Comparison of ENCODE assay signal across 20 cellular contexts in the genomic region with DNA sequence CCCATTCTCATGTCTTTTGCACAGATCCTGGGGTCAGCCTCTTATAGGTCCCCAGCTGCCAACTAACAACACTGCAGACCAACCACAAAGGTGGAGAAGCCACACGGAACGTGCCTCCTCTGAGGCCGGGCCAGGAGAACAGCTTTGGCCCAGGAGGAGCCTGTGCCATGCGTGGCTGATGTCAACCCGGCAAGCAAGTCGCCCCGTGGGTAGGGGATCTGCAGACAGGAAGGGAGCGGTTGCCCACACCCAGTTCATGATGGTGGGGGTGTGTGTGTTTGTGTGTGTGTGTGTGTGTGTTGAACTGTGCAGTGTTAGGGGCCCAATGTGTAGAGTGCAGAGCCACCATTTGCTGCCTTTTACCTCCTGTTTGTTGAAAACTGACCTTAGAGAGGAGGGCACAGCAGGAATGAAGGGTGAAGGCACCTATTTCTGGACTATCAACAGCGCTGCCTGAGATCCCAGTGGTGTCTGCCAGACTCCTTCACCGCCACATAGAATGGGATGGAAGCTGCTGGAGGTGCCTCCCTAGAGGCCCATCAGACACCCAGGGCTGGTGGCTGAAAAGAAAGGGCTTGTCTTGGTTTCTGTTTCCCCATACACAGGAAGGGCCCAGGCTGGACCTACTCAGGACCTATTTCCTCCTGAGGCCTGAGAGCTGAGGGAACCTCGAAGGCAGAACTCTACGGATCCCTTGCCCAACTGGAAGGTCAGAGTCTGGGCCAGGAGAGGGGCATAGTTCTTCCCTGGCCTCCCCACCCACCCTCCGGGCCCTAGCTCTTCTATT. TPM values are rescaled to one million over a fixed set of nuclear protein-coding genes. Genes with fewer than 3 reads are reported as not detected.
DNase-seq lines count a peak whose midpoint lies in the region; ATAC-seq and TF ChIP-seq lines count a peak whose summit lies in the region.
"Had no signal": no experiment of that assay in that cellular context is flagged by ENCODE, and none has a peak within 500 bp of the region (broad histone marks: within the 10 kb centered on the region; RNA-seq: fewer than 3 reads in every experiment).

No MANE protein-coding gene starts in this region.

- H3K27ac Mint-ChIP-seq in activated naive CD4-positive, alpha-beta T cell treated with anti-CD3 and anti-CD28 coated beads, Interleukin-2, amount 10 ng/mL, durations not matched to agents 7 days and 5 days: peak overlapping the region; percentile 28
- peak overlapping the region; percentile 83 for H3K27ac Mint-ChIP-seq in T-helper 1 cell treated with Interleukin-12 subunit alpha and Interleukin-12 subunit beta and Interleukin-4 antibody, amounts not matched to agents 30 μg/mL and 1 μg/mL, for 36 hours
- H3K27ac Mint-ChIP-seq: CD4-positive, CD25-positive, alpha-beta regulatory T cell had no signal

- CTCF ChIA-PET in activated naive CD4-positive, alpha-beta T cell treated with anti-CD3 and anti-CD28 coated beads, Interleukin-2, amount 10 ng/mL, durations not matched to agents 7 days and 5 days (lab: Charles Lee): no interaction called here

- ATAC-seq in upper lobe of right lung: peak; percentile 21
- ATAC-seq: Right ventricle myocardium inferior had no signal

- intact Hi-C loops in upper lobe of right lung (cut with DNase I): no loop called here

- no peaks in the 10 kb centered on the region for H3K9me3 Mint-ChIP-seq in activated naive CD4-positive, alpha-beta T cell treated with anti-CD3 and anti-CD28 coated beads, Interleukin-2, amount 10 ng/mL, durations not matched to agents 7 days and 5 days
- no peaks in the 10 kb centered on the region for H3K9me3 Mint-ChIP-seq in T-helper 1 cell treated with Interleukin-12 subunit alpha and Interleukin-12 subunit beta and Interleukin-4 antibody, amounts not matched to agents 30 μg/mL and 1 μg/mL, for 36 hours
- H3K9me3 Mint-ChIP-seq: CD4-positive, CD25-positive, alpha-beta regulatory T cell had no signal

- H3K4me1 ChIP-seq in upper lobe of right lung: no peaks in the 10 kb centered on the region
- H3K4me1 ChIP-seq: Peyer's patch had no signal

- H3K9me3 ChIP-seq in upper lobe of right lung: no peaks in the 10 kb centered on the region
- H3K9me3 ChIP-seq: MG63, Peyer's patch had no signal

- DNase-seq in activated naive CD4-positive, alpha-beta T cell treated with anti-CD3 and anti-CD28 coated beads, Interleukin-2, amount 10 ng/mL, durations not matched to agents 7 days and 5 days: peak; percentile 27
- no peak for DNase-seq in activated naive CD4-positive, alpha-beta T cell treated with Interleukin-2 at 50 U/mL for 16 hours
- DNase-seq in islet precursor cell: peak; percentile 35
- no peak for DNase-seq in upper lobe of right lung
- DNase-seq in COLO668 (lab: John Stamatoyannopoulos, UW; ENCODE audit: unreplicated experiment): no peak
- DNase-seq in NCI-H226: no peak
- DNase-seq: ACHN, AML-193, Calu3, DMS79, Karpas-422, MG63, NCI-H1092, NCI-H146, NCI-H2081 treated with DMSO at 0.1 percent for 48 hours, NCI-H524, Peyer's patch had no signal

- no peaks in the 10 kb centered on the region for H3K36me3 ChIP-seq in upper lobe of right lung
- H3K36me3 ChIP-seq: MG63, Peyer's patch had no signal

- no peak for TF ChIP-seq CTCF in upper lobe of right lung (IDR thresholded peaks at IDR 0.05)

- peaks cover 6% of the 10 kb centered on the region for H3K27me3 ChIP-seq in upper lobe of right lung
- H3K27me3 ChIP-seq: MG63, Peyer's patch had no signal

- H3K4me3 Mint-ChIP-seq in activated naive CD4-positive, alpha-beta T cell treated with anti-CD3 and anti-CD28 coated beads, Interleukin-2, amount 10 ng/mL, durations not matched to agents 7 days and 5 days: no peak overlapping the region
- H3K4me3 Mint-ChIP-seq in T-helper 1 cell treated with Interleukin-12 subunit alpha and Interleukin-12 subunit beta and Interleukin-4 antibody, amounts not matched to agents 30 μg/mL and 1 μg/mL, for 36 hours: no peak overlapping the region
- H3K4me3 Mint-ChIP-seq: CD4-positive, CD25-positive, alpha-beta regulatory T cell had no signal

- H3K36me3 Mint-ChIP-seq in activated naive CD4-positive, alpha-beta T cell treated with anti-CD3 and anti-CD28 coated beads, Interleukin-2, amount 10 ng/mL, durations not matched to agents 7 days and 5 days: no peaks in the 10 kb centered on the region
- peaks cover 4% of the 10 kb centered on the region for H3K36me3 Mint-ChIP-seq in T-helper 1 cell treated with Interleukin-12 subunit alpha and Interleukin-12 subunit beta and Interleukin-4 antibody, amounts not matched to agents 30 μg/mL and 1 μg/mL, for 36 hours (ENCODE audit: low read depth)
- H3K36me3 Mint-ChIP-seq: CD4-positive, CD25-positive, alpha-beta regulatory T cell had no signal

- peaks cover 16% of the 10 kb centered on the region for H3K27me3 Mint-ChIP-seq in activated naive CD4-positive, alpha-beta T cell treated with anti-CD3 and anti-CD28 coated beads, Interleukin-2, amount 10 ng/mL, durations not matched to agents 7 days and 5 days
- no peaks in the 10 kb centered on the region for H3K27me3 Mint-ChIP-seq in T-helper 1 cell treated with Interleukin-12 subunit alpha and Interleukin-12 subunit beta and Interleukin-4 antibody, amounts not matched to agents 30 μg/mL and 1 μg/mL, for 36 hours (ENCODE audit: low read depth)

- H3K27ac ChIP-seq in upper lobe of right lung: no peak overlapping the region
- H3K27ac ChIP-seq: Peyer's patch had no signal

- H3K4me3 ChIP-seq in upper lobe of right lung: no peak overlapping the region
- H3K4me3 ChIP-seq: MG63, Peyer's patch had no signal

- peaks cover 29% of the 10 kb centered on the region for H3K4me1 Mint-ChIP-seq in activated naive CD4-positive, alpha-beta T cell treated with anti-CD3 and anti-CD28 coated beads, Interleukin-2, amount 10 ng/mL, durations not matched to agents 7 days and 5 days
- H3K4me1 Mint-ChIP-seq in T-helper 1 cell treated with Interleukin-12 subunit alpha and Interleukin-12 subunit beta and Interleukin-4 antibody, amounts not matched to agents 30 μg/mL and 1 μg/mL, for 36 hours (ENCODE audit: low read depth): peaks cover 33% of the 10 kb centered on the region

RNA-seq across cellular contexts. Expression of gene CLEC4F, which starts 2.6 kb away (rescaled TPM):
- total RNA-seq in upper lobe of right lung: 1.2 TPM
- total RNA-seq: Calu3; CD4-positive, CD25-positive, alpha-beta regulatory T cell had no signal

RNA-seq across cellular contexts. Expression of gene CD207, which starts 12.6 kb away (rescaled TPM):
- 3.6 TPM for total RNA-seq in upper lobe of right lung
- total RNA-seq: Calu3; CD4-positive, CD25-positive, alpha-beta regulatory T cell; Peyer's patch had no signal

RNA-seq across cellular contexts. Expression of gene FIGLA, which starts 32.6 kb away (rescaled TPM):
- total RNA-seq in upper lobe of right lung: not detected
- total RNA-seq: Calu3; CD4-positive, CD25-positive, alpha-beta regulatory T cell; Peyer's patch; Right ventricle myocardium inferior had no signal

RNA-seq across cellular contexts. Expression of gene ADD2, which starts 55.0 kb away (rescaled TPM):
- total RNA-seq in upper lobe of right lung: 1.4 TPM

Comparison
In these comparisons a context has a peak if more than half of its experiments do, and no peak if none do; other contexts are left out.
1. DNase-seq: peak in activated naive CD4-positive, alpha-beta T cell treated with anti-CD3 and anti-CD28 coated beads, Interleukin-2, amount 10 ng/mL, durations not matched to agents 7 days and 5 days (single experiment) and islet precursor cell (single experiment); none in activated naive CD4-positive, alpha-beta T cell treated with Interleukin-2 at 50 U/mL for 16 hours (single experiment), upper lobe of right lung (single experiment), COLO668 (single experiment) and NCI-H226 (single experiment).